Comparison of ENCODE assay signal across 20 cellular contexts in genomic region chr16:60304725-60305124, GRCh38.
"Had no signal": no experiment of that assay in that cellular context is flagged by ENCODE, and none has a peak within 500 bp of the region (broad histone marks: within the 10 kb centered on the region; RNA-seq: fewer than 3 reads in every experiment).

No MANE protein-coding gene starts in this region.

- H3K27me3 ChIP-seq: colonic mucosa, esophagus squamous epithelium, foreskin keratinocyte, heart right ventricle had no signal

- ATAC-seq: effector memory CD8-positive, alpha-beta T cell; esophagus mucosa; foreskin keratinocyte; left colon; left lobe of liver; lower lobe of right lung had no signal

- H3K36me3 ChIP-seq: colonic mucosa, esophagus squamous epithelium, heart right ventricle, lower lobe of right lung had no signal

- H3K27ac ChIP-seq: colonic mucosa, epithelial cell of prostate, esophagus squamous epithelium, foreskin keratinocyte, heart right ventricle, lower lobe of right lung had no signal

- H3K4me3 ChIP-seq: colonic mucosa, esophagus squamous epithelium, heart right ventricle, lower lobe of right lung had no signal

- H3K9me3 ChIP-seq: colonic mucosa had no signal

- DNase-seq: colonic mucosa; cortex of kidney; effector CD8-positive, alpha-beta T cell; effector memory CD8-positive, alpha-beta T cell; endodermal cell; erythroblast; esophagus squamous epithelium; foreskin keratinocyte; glutamatergic neuron; head of caudate nucleus; hippocampal formation; left colon; left ventricle myocardium superior; lower lobe of right lung; mesenchymal stem cell; midbrain had no signal

- H3K4me1 ChIP-seq: colonic mucosa, esophagus squamous epithelium, foreskin keratinocyte, heart right ventricle, lower lobe of right lung had no signal
